Comparison of ENCODE assay signal across 16 cellular contexts in the genomic region with DNA sequence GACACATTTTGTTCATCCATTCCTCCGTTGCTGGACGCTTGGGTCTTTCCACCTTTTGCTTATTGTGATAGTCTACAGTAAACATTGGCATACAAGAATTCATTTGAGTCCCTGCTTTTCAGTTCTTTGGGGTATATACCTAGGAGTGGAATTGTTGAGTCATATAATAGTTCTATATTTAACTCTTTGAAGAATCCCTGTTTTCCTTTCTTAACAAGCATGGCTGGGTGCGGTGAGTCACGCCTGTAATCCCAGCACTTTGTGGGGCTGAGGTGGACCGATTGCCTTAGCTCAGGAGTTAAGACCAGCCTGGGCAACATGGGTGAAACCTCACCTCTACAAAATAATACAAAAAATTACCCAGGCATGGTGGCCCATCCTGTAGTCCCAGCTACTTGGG.
DNase-seq lines count a peak whose midpoint lies in the region; ATAC-seq, FAIRE-seq and TF ChIP-seq lines count a peak whose summit lies in the region.
"Had no signal": no experiment of that assay in that cellular context is flagged by ENCODE, and none has a peak within 500 bp of the region (broad histone marks: within the 10 kb centered on the region; RNA-seq: fewer than 3 reads in every experiment).

No MANE protein-coding gene starts in this region.

- POLR2A ChIA-PET in A549 (lab: Yijun Ruan, JAX): no interaction called here

- peak in 1 of 2 experiments; percentile 23 for DNase-seq in A549 (ENCODE audit: low read depth in 1 of 2, low spot score in 1 of 2)
- peak; percentile 36 for DNase-seq in HFF-Myc (ENCODE audit: extremely low read depth, low read depth)
- DNase-seq in fibroblast of the conjunctiva (ENCODE audit: low read depth): peak; percentile 80
- DNase-seq in pancreas: no peak
- DNase-seq in NCI-H524 treated with DMSO at 0.1 percent for 48 hours (lab: John Stamatoyannopoulos, UW): no peak
- no peak for DNase-seq in NCI-H526 (lab: John Stamatoyannopoulos, UW)
- DNase-seq: DMS53; lower lobe of right lung; NCI-H446; stimulated activated CD4-positive, alpha-beta T cell treated with anti-CD3 and anti-CD28 coated beads, Interleukin-12 subunit alpha, Interleukin-12 subunit beta, amount 100 ng/mL, for 4 hours; thyroid gland had no signal

- H3K4me3 ChIP-seq in A549 (no peak overlapping the region), HFF-Myc (replicated peaks; ENCODE audit: low read depth, low read length) (peak overlapping the region; percentile 14), WI38 (ENCODE audit: low read depth, low read length) (peak overlapping the region; percentile 37), pancreas (no peak overlapping the region)
- H3K4me3 ChIP-seq: GM12878, lower lobe of right lung, neural progenitor cell, thyroid gland had no signal

- FAIRE-seq in A549 (lab: Jason Lieb, UNC) (no peak), pancreas (lab: Jason Lieb, UNC) (no peak)
- FAIRE-seq: endothelial cell of umbilical vein, GM12878 had no signal

- no peak for TF ChIP-seq RAD21 in A549 (conservative IDR thresholded peaks at IDR 0.05 in 1 of 2, IDR thresholded peaks at IDR 0.05 in 1 of 2)

- no peaks in the 10 kb centered on the region for H3K27me3 ChIP-seq in pancreas
- H3K27me3 ChIP-seq: thyroid gland had no signal

- TF ChIP-seq CTCF in A549 (IDR thresholded peaks at IDR 0.05) (no peak), HFF-Myc (IDR thresholded peaks at IDR 0.05; ENCODE audit: low read depth, low read length, missing control alignments) (no peak), WI38 (IDR thresholded peaks at IDR 0.05; ENCODE audit: low read depth, low read length) (no peak), pancreas (IDR thresholded peaks at IDR 0.05) (no peak)

- CTCF ChIA-PET in A549 (lab: Yijun Ruan, JAX): no interaction called here

- 48% methylated on average over 5 of the region's 5 CpGs for WGBS in A549 (ENCODE audit: missing lambda C conversion rate)
- 73 to 90% methylated on average over 5 of the region's 5 CpGs for WGBS in pancreas, 2 donors

- ATAC-seq in A549 (peak in 1 of 2 experiments; percentile 32; a peak in 1 of 6 replicates), pancreas (no peak), GM19455 (IDR thresholded peaks at IDR 0.05; ENCODE audit: unreplicated experiment) (no peak)
- ATAC-seq: GM12878, lower lobe of right lung had no signal

- no peak overlapping the region for H3K4me2 ChIP-seq in A549
- H3K4me2 ChIP-seq: neural progenitor cell had no signal

- intact Hi-C loops in pancreas (cut with DNase I): no loop called here

- no peak for TF ChIP-seq POLR2A in A549 (IDR thresholded peaks at IDR 0.05; ENCODE audit: low read length)

- H3K27ac ChIP-seq in A549 (no peak overlapping the region), pancreas (no peak overlapping the region)
- H3K27ac ChIP-seq: lower lobe of right lung, neural progenitor cell, thyroid gland had no signal

- H3K4me1 ChIP-seq in A549 (peaks cover 5% of the 10 kb centered on the region; the same call in 1 of the 3 replicates), pancreas (no peaks in the 10 kb centered on the region)
- H3K4me1 ChIP-seq: lower lobe of right lung, thyroid gland had no signal

- TF ChIP-seq EP300 in A549 (IDR thresholded peaks at IDR 0.05): no peak

- H3K9me3 ChIP-seq in A549 (no peaks in the 10 kb centered on the region), pancreas (no peaks in the 10 kb centered on the region)
- H3K9me3 ChIP-seq: lower lobe of right lung, thyroid gland had no signal

- no peaks in the 10 kb centered on the region for H3K36me3 ChIP-seq in pancreas
- H3K36me3 ChIP-seq: lower lobe of right lung, neural progenitor cell, thyroid gland had no signal

TF ChIP-seq in A549, 52 proteins besides CTCF, POLR2A, EP300 and RAD21:
- TF ChIP-seq FOSL2 (IDR thresholded peaks at IDR 0.05): no peak
- 0 out of 2 replicates have a peak, but pooled peaks have one; percentile 33 for TF ChIP-seq FOSL2 (CRISPR knock-in tag; IDR thresholded peaks at IDR 0.05)
- no peak for TF ChIP-seq HEYL (CRISPR knock-in tag; IDR thresholded peaks at IDR 0.05)
- TF ChIP-seq JUNB (IDR thresholded peaks at IDR 0.05): 0 out of 2 replicates have a peak, but pooled peaks have one; percentile 14
- TF ChIP-seq, protein P1, sequence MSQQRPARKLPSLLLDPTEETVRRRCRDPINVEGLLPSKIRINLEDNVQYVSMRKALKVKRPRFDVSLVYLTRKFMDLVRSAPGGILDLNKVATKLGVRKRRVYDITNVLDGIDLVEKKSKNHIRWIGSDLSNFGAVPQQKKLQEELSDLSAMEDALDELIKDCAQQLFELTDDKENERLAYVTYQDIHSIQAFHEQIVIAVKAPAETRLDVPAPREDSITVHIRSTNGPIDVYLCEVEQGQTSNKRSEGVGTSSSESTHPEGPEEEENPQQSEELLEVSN (IDR thresholded peaks at IDR 0.05; ENCODE audit: borderline replicate concordance, low read depth): no peak
- TF ChIP-seq PHF8 (IDR thresholded peaks at IDR 0.05; ENCODE audit: borderline replicate concordance, low read depth): no peak
- TF ChIP-seq CEBPB (IDR thresholded peaks at IDR 0.05): no peak
- TF ChIP-seq, protein P2, sequence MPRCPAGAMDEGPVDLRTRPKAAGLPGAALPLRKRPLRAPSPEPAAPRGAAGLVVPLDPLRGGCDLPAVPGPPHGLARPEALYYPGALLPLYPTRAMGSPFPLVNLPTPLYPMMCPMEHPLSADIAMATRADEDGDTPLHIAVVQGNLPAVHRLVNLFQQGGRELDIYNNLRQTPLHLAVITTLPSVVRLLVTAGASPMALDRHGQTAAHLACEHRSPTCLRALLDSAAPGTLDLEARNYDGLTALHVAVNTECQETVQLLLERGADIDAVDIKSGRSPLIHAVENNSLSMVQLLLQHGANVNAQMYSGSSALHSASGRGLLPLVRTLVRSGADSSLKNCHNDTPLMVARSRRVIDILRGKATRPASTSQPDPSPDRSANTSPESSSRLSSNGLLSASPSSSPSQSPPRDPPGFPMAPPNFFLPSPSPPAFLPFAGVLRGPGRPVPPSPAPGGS (IDR thresholded peaks at IDR 0.05): no peak
- TF ChIP-seq RNF2 (IDR thresholded peaks at IDR 0.05; ENCODE audit: borderline replicate concordance, low read depth): no peak
- no peak for TF ChIP-seq EHF (CRISPR knock-in tag; IDR thresholded peaks at IDR 0.05)
- no peak for TF ChIP-seq NFE2L2 (conservative IDR thresholded peaks at IDR 0.05; ENCODE audit: low read length)
- TF ChIP-seq, protein P3, sequence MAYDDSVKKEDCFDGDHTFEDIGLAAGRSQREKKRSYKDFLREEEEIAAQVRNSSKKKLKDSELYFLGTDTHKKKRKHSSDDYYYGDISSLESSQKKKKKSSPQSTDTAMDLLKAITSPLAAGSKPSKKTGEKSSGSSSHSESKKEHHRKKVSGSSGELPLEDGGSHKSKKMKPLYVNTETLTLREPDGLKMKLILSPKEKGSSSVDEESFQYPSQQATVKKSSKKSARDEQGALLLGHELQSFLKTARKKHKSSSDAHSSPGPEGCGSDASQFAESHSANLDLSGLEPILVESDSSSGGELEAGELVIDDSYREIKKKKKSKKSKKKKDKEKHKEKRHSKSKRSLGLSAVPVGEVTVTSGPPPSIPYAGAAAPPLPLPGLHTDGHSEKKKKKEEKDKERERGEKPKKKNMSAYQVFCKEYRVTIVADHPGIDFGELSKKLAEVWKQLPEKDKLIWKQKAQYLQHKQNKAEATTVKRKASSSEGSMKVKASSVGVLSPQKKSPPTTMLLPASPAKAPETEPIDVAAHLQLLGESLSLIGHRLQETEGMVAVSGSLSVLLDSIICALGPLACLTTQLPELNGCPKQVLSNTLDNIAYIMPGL (CRISPR knock-in tag; IDR thresholded peaks at IDR 0.05; ENCODE audit: borderline replicate concordance): no peak

Comparison
In these comparisons a context has a peak if more than half of its experiments do, and no peak if none do; other contexts are left out.
1. DNase-seq: peak in HFF-Myc (single experiment) and fibroblast of the conjunctiva (single experiment); none in pancreas (0 of 6), NCI-H524 treated with DMSO at 0.1 percent for 48 hours (single experiment) and NCI-H526 (0 of 2).
2. H3K4me3 ChIP-seq: peak in HFF-Myc (single experiment) and WI38 (single experiment); none in A549 (single experiment) and pancreas (0 of 4).